In genomic region chr12:67661311-67662011, GRCh38 we compare ENCODE assay signal across 1 cellular context.
TF ChIP-seq lines count a peak whose summit lies in the region.

No MANE protein-coding gene starts in this region.

TF ChIP-seq in SK-N-SH treated with all-trans-retinoic acid at 6 μM for 48 hours, 23 proteins besides CTCF, POLR2A, EP300 and RAD21 (continued from another document):
- 0 out of 2 replicates have a peak, but pooled peaks have one; percentile 69 for TF ChIP-seq POU6F1 (CRISPR knock-in tag; IDR thresholded peaks at IDR 0.05; ENCODE audit: borderline replicate concordance, low read depth)
- no peak for TF ChIP-seq ZC3H10 (CRISPR knock-in tag; IDR thresholded peaks at IDR 0.05)
- no peak for TF ChIP-seq RARB (CRISPR knock-in tag; IDR thresholded peaks at IDR 0.05)
- TF ChIP-seq SNAI2 (CRISPR knock-in tag; IDR thresholded peaks at IDR 0.05), result no peak
- TF ChIP-seq ARNTL (CRISPR knock-in tag; IDR thresholded peaks at IDR 0.05; ENCODE audit: borderline replicate concordance, low read depth), result no peak
- peak; percentile 92 for TF ChIP-seq ISL1 (CRISPR knock-in tag; IDR thresholded peaks at IDR 0.05)
- no peak for TF ChIP-seq ESRRG (CRISPR knock-in tag; IDR thresholded peaks at IDR 0.05)
- no peak for TF ChIP-seq ZNF565 (CRISPR knock-in tag; conservative IDR thresholded peaks at IDR 0.05; ENCODE audit: low read depth)
- TF ChIP-seq TCF4 (CRISPR knock-in tag; IDR thresholded peaks at IDR 0.05; ENCODE audit: borderline replicate concordance), result peak; percentile 96
- TF ChIP-seq ZFP3 (CRISPR knock-in tag; IDR thresholded peaks at IDR 0.05), result 0 out of 2 replicates have a peak, but pooled peaks have one; percentile 68
- 0 out of 2 replicates have a peak, but pooled peaks have one; percentile 13 for TF ChIP-seq BACH2 (CRISPR knock-in tag; IDR thresholded peaks at IDR 0.05; ENCODE audit: borderline replicate concordance)
- no peak; the same call in 1 of the 2 replicates for TF ChIP-seq PPARA (CRISPR knock-in tag; IDR thresholded peaks at IDR 0.05; ENCODE audit: borderline replicate concordance)
